In genomic region chr7:378041-378420, GRCh38 we compare ENCODE assay signal across 23 cellular contexts.
DNase-seq lines count a peak whose midpoint lies in the region; ATAC-seq, FAIRE-seq and TF ChIP-seq lines count a peak whose summit lies in the region.
"Had no signal": no experiment of that assay in that cellular context is flagged by ENCODE, and none has a peak within 500 bp of the region (broad histone marks: within the 10 kb centered on the region; RNA-seq: fewer than 3 reads in every experiment).

No MANE protein-coding gene starts in this region.

- H3K4me3 ChIP-seq in left ventricle myocardium inferior = no peak overlapping the region
- no peak overlapping the region for H3K4me3 ChIP-seq in right cardiac atrium (ENCODE audit: low read length)
- H3K4me3 ChIP-seq: HAP-1, heart left ventricle, Peyer's patch, prostate gland, SK-N-MC, vagina had no signal

- H3K27me3 Mint-ChIP-seq in type B pancreatic cell = peaks cover 25% of the 10 kb centered on the region

- no peaks in the 10 kb centered on the region for H3K36me3 ChIP-seq in left ventricle myocardium inferior
- H3K36me3 ChIP-seq: HAP-1, heart left ventricle, Peyer's patch, prostate gland, vagina had no signal

- peaks cover 19% of the 10 kb centered on the region for H3K4me1 ChIP-seq in left ventricle myocardium inferior
- H3K4me1 ChIP-seq in right cardiac atrium (ENCODE audit: control insufficient read depth, insufficient read depth, low read length) = no peaks in the 10 kb centered on the region
- H3K4me1 ChIP-seq: HAP-1, prostate gland had no signal

- peaks cover 6% of the 10 kb centered on the region for H3K4me1 Mint-ChIP-seq in type B pancreatic cell (ENCODE audit: unreplicated experiment)

- no peak for TF ChIP-seq CTCF in left ventricle myocardium inferior (IDR thresholded peaks at IDR 0.05; ENCODE audit: borderline replicate concordance)
- TF ChIP-seq CTCF in type B pancreatic cell (conservative IDR thresholded peaks at IDR 0.05) = no peak

- H3K36me3 Mint-ChIP-seq in type B pancreatic cell = no peaks in the 10 kb centered on the region

- intact Hi-C loops in Right ventricle myocardium superior (cut with DNase I) (no loop called here), left ventricle myocardium inferior (cut with micrococcal nuclease) (no loop called here), right cardiac atrium (cut with DNase I) (no loop called here)

- WGBS in right cardiac atrium = 95% methylated on average over 13 of the region's 13 CpGs

- peaks cover 6% of the 10 kb centered on the region for H3K9me3 ChIP-seq in left ventricle myocardium inferior (replicated peaks)
- no peaks in the 10 kb centered on the region for H3K9me3 ChIP-seq in right cardiac atrium (ENCODE audit: control insufficient read depth, low read length)
- H3K9me3 ChIP-seq: HAP-1, Peyer's patch, prostate gland, vagina had no signal

- no peaks in the 10 kb centered on the region for H3K9me3 Mint-ChIP-seq in type B pancreatic cell

- peak; percentile 28 for DNase-seq in Right ventricle myocardium superior
- no peak for DNase-seq in left ventricle myocardium inferior
- peak; percentile 8 for DNase-seq in activated CD8-positive, alpha-beta memory T cell treated with anti-CD3 and anti-CD28 coated beads, Interleukin-2, amount 50 U/mL, for 4 hours
- DNase-seq in right cardiac atrium = peak in 2 of 3 donors; percentile 30 to 36
- peak; percentile 52 for DNase-seq in type B pancreatic cell (ENCODE audit: extremely low spot score, unreplicated experiment)
- DNase-seq in urothelium cell line (ENCODE audit: low spot score) = no peak
- DNase-seq: activated gamma-delta T cell, dermis blood vessel endothelial cell, DMS53, GDM1, KG1, midbrain, NCI-H1436 treated with DMSO at 0.1 percent for 48 hours, NCI-H510A, substantia nigra had no signal

- peak overlapping the region; percentile 75 for H3K27ac Mint-ChIP-seq in type B pancreatic cell
- H3K27ac Mint-ChIP-seq: CD8-positive, alpha-beta memory T cell had no signal

- ATAC-seq in Right ventricle myocardium superior (ENCODE audit: poor library complexity) (no peak), right cardiac atrium (no peak), HG03108 (IDR thresholded peaks at IDR 0.05; ENCODE audit: unreplicated experiment) (no peak)

- H3K27ac ChIP-seq in left ventricle myocardium inferior (replicated peaks) = no peak overlapping the region
- no peak overlapping the region for H3K27ac ChIP-seq in right cardiac atrium (ENCODE audit: low read length)
- H3K27ac ChIP-seq: heart left ventricle, Peyer's patch, prostate gland, SK-N-MC, vagina had no signal

- peak overlapping the region; percentile 34 for H3K4me3 Mint-ChIP-seq in type B pancreatic cell
- H3K4me3 Mint-ChIP-seq: CD8-positive, alpha-beta memory T cell had no signal

- no peak for FAIRE-seq in urothelium cell line (lab: Jason Lieb, UNC)

- H3K27me3 ChIP-seq in left ventricle myocardium inferior (ENCODE audit: low read depth) (peaks cover 72% of the 10 kb centered on the region), right cardiac atrium (ENCODE audit: control insufficient read depth, insufficient read depth) (no peaks in the 10 kb centered on the region)
- H3K27me3 ChIP-seq: Peyer's patch, vagina had no signal

Comparison
In these comparisons a context has a peak if more than half of its experiments do, and no peak if none do; other contexts are left out.
1. DNase-seq: peak in Right ventricle myocardium superior (single experiment), activated CD8-positive, alpha-beta memory T cell treated with anti-CD3 and anti-CD28 coated beads, Interleukin-2, amount 50 U/mL, for 4 hours (single experiment), right cardiac atrium (2 of 3) and type B pancreatic cell (single experiment); none in left ventricle myocardium inferior (single experiment) and urothelium cell line (single experiment).